In genomic region chr19:40626918-40627317, GRCh38 we compare ENCODE assay signal across 25 cellular contexts.
"Had no signal": no experiment of that assay in that cellular context is flagged by ENCODE, and none has a peak within 500 bp of the region (broad histone marks: within the 10 kb centered on the region; RNA-seq: fewer than 3 reads in every experiment).

No MANE protein-coding gene starts in this region.

- H3K27me3 ChIP-seq: adrenal gland, body of pancreas, SJSA1 had no signal

- DNase-seq: activated CD4-positive, alpha-beta T cell treated with anti-CD3 and anti-CD28 coated beads for 4 hours; activated CD8-positive, alpha-beta memory T cell treated with anti-CD3 and anti-CD28 coated beads, Interleukin-2, amount 50 U/mL, for 4 hours; activated CD8-positive, alpha-beta T cell treated with anti-CD3 and anti-CD28 coated beads for 36 hours; activated naive CD4-positive, alpha-beta T cell treated with anti-CD3 and anti-CD28 coated beads, Interleukin-2, amount 50 U/mL, for 16 hours; activated naive CD8-positive, alpha-beta T cell treated with anti-CD3 and anti-CD28 coated beads, Interleukin-2, amount 10 ng/mL, durations not matched to agents 7 days and 5 days; activated T-cell treated with anti-CD3 and anti-CD28 coated beads, Interleukin-2, amount 50 U/mL, for 72 hours; adrenal gland; aorta; body of pancreas; central memory CD4-positive, alpha-beta T cell; KG1; NCI-H1092; NCI-H1417; NCI-H2029; NCI-H2107; NCI-H345; NCI-H510A; NCI-H526 treated with DMSO at 0.1 percent for 48 hours; NCI-H82; SHP77; T-helper 17 cell; WERI-Rb-1 had no signal

- H3K4me3 ChIP-seq: adrenal gland, body of pancreas, SJSA1 had no signal

- H3K9me3 Mint-ChIP-seq: activated CD8-positive, alpha-beta T cell treated with anti-CD3 and anti-CD28 coated beads for 36 hours; activated naive CD8-positive, alpha-beta T cell treated with anti-CD3 and anti-CD28 coated beads, Interleukin-2, amount 10 ng/mL, durations not matched to agents 7 days and 5 days; activated T-cell treated with anti-CD3 and anti-CD28 coated beads, Interleukin-2, amount 50 U/mL, for 72 hours had no signal

- ATAC-seq: activated CD4-positive, CD25-positive, alpha-beta regulatory T cell treated with anti-CD3 and anti-CD28 coated beads, Interleukin-2, amount 50 U/mL, for 24 hours; activated CD8-positive, alpha-beta T cell treated with anti-CD3 and anti-CD28 coated beads for 36 hours; activated T-cell treated with anti-CD3 and anti-CD28 coated beads, Interleukin-2, amount 50 U/mL, for 72 hours; body of pancreas; T-helper 17 cell had no signal

- H3K9me3 ChIP-seq: adrenal gland, body of pancreas, SJSA1 had no signal

- FAIRE-seq: bronchial epithelial cell had no signal

- H3K27ac ChIP-seq: adrenal gland, body of pancreas, SJSA1, WERI-Rb-1 had no signal

- H3K4me3 Mint-ChIP-seq: activated CD8-positive, alpha-beta T cell treated with anti-CD3 and anti-CD28 coated beads for 36 hours; activated naive CD8-positive, alpha-beta T cell treated with anti-CD3 and anti-CD28 coated beads, Interleukin-2, amount 10 ng/mL, durations not matched to agents 7 days and 5 days; activated T-cell treated with anti-CD3 and anti-CD28 coated beads, Interleukin-2, amount 50 U/mL, for 72 hours; T-helper 17 cell had no signal

- H3K27me3 Mint-ChIP-seq: activated CD8-positive, alpha-beta T cell treated with anti-CD3 and anti-CD28 coated beads for 36 hours; activated naive CD8-positive, alpha-beta T cell treated with anti-CD3 and anti-CD28 coated beads, Interleukin-2, amount 10 ng/mL, durations not matched to agents 7 days and 5 days; T-helper 17 cell had no signal

- H3K4me1 ChIP-seq: adrenal gland had no signal
